In the genomic region with DNA sequence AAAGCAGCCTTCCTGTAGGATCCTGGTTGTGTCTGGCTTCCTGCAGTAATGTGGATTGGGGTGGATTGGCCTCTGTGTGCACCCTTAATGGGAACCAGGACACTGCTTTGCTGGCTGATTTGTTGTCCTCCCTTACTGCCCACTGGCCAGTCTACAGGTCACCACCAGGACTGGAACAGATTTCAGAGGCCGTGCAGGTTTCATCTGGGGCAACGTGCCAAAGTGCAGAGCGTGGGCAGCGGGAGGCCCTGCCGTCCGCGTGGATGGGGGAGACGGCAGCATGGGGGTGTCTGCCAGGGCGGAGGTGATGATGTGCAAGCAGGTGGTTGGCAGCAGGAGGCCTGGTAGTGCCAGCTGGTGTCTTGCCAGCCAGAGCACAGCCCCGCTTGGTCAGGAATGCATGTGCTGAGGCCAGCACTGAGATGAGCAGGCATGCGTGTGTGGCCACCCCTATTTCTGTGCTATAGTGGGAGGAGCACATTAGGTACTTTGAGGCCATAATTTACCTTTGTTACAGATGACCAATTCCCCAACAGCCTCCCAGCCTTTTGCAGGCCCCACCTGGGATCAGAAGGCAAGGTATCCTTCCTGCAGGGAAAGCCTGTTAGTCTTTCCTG, we compare ENCODE assay signal across 10 cellular contexts. TPM values are rescaled to one million over a fixed set of nuclear protein-coding genes. Genes with fewer than 3 reads are reported as not detected.
A peak's percentile ranks its signal among the peaks of the same experiment; 100 is the strongest.
DNase-seq lines count a peak whose midpoint lies in the region; ATAC-seq and TF ChIP-seq lines count a peak whose summit lies in the region.
"Had no signal": no experiment of that assay in that cellular context is flagged by ENCODE, and none has a peak within 500 bp of the region (broad histone marks: within the 10 kb centered on the region; RNA-seq: fewer than 3 reads in every experiment).

No MANE protein-coding gene starts in this region.

- H3K36me3 Mint-ChIP-seq in H9 (ENCODE audit: insufficient read depth in 1 of 3, low read depth in 3 of 3) = peaks cover 19 to 35% (median 35%) of the 10 kb centered on the region in 3 experiments

- H4K5ac ChIP-seq in H9 (ENCODE audit: insufficient read length, low read depth, low read length) = no peak overlapping the region

- no peak overlapping the region for H2AK5ac ChIP-seq in H9 (ENCODE audit: insufficient read length, low read length)

- ATAC-seq in heart left ventricle (peak; percentile 96 to 98 (median 96)), GM21526 (IDR thresholded peaks at IDR 0.05; ENCODE audit: low FRiP score, unreplicated experiment) (no peak), GM21576 (IDR thresholded peaks at IDR 0.05; ENCODE audit: unreplicated experiment) (no peak)

- no peak overlapping the region for H2AFZ ChIP-seq in H9 (ENCODE audit: low read length)
- no peak overlapping the region for H2AFZ ChIP-seq in OCI-LY1 (ENCODE audit: low read length)
- H2AFZ ChIP-seq: hepatocyte had no signal

- no peak overlapping the region for H2BK120ac ChIP-seq in H9 (ENCODE audit: low read depth, low read length, poor library complexity, severe bottlenecking)

- H3K4me1 ChIP-seq in H9 (ENCODE audit: insufficient read depth, low read length) = peaks cover 2% of the 10 kb centered on the region; the same call in 1 of the 2 replicates
- H3K4me1 ChIP-seq in OCI-LY1 (ENCODE audit: insufficient read depth, low read length, severe bottlenecking) = peaks cover 91% of the 10 kb centered on the region
- peaks cover 0 to 37% (median 24%) of the 10 kb centered on the region in 12 donors for H3K4me1 ChIP-seq in heart left ventricle

- H3T11ph ChIP-seq in H9 (ENCODE audit: low read length) = no peak overlapping the region

- H2BK12ac ChIP-seq in H9 (ENCODE audit: insufficient read length, low read depth, low read length) = no peak overlapping the region

- no peak overlapping the region for H3K4ac ChIP-seq in H9 (ENCODE audit: low read depth, low read length)

- TF ChIP-seq POLR2A in heart left ventricle (IDR thresholded peaks at IDR 0.05) = no peak

- no peak overlapping the region for H4K8ac ChIP-seq in H9 (replicated peaks; ENCODE audit: insufficient read length, low read depth, low read length)

- no peak overlapping the region for H2BK15ac ChIP-seq in H9 (ENCODE audit: low read depth, low read length)

- H3K27ac Mint-ChIP-seq in H9 = peak overlapping the region; percentile 83 to 95 (median 86); a peak in 5 of 7 replicates

- H3K23ac ChIP-seq in H9 (ENCODE audit: insufficient read length, low read depth, low read length) = no peak overlapping the region

- no peaks in the 10 kb centered on the region for H3K27me3 Mint-ChIP-seq in H9 (ENCODE audit: low read depth)

- H3K79me2 ChIP-seq in H9 (ENCODE audit: insufficient read depth, low read length) = peaks cover 30% of the 10 kb centered on the region; the same call in 1 of the 2 replicates
- peaks cover 44% of the 10 kb centered on the region for H3K79me2 ChIP-seq in OCI-LY1 (ENCODE audit: insufficient read depth, low read length)

- no peaks in the 10 kb centered on the region for H3K9me3 Mint-ChIP-seq in H9

- DNase-seq in H9 (no peak), heart left ventricle (peak; percentile 83 to 93 (median 88)), retinal pigment epithelial cell (ENCODE audit: low read depth) (peak; percentile 65), SHP77 treated with DMSO at 0.1 percent for 48 hours (lab: John Stamatoyannopoulos, UW) (no peak), OCI-M1 (lab: John Stamatoyannopoulos, UW) (no peak)
- DNase-seq: occipital lobe had no signal

- H4K20me1 ChIP-seq in H9 (ENCODE audit: control insufficient read depth, insufficient read depth, insufficient read length) (no peaks in the 10 kb centered on the region), OCI-LY1 (ENCODE audit: insufficient read depth, low read length) (no peaks in the 10 kb centered on the region)

- no peak overlapping the region for H3K4me3 ChIP-seq in OCI-LY1 (ENCODE audit: low read depth, low read length, poor library complexity, severe bottlenecking)
- no peak overlapping the region for H3K4me3 ChIP-seq in heart left ventricle
- H3K4me3 ChIP-seq in retinal pigment epithelial cell (ENCODE audit: low read length) = no peak overlapping the region
- H3K4me3 ChIP-seq: hepatocyte had no signal

- H3K18ac ChIP-seq in H9 (ENCODE audit: insufficient read length, low read depth, low read length) = no peak overlapping the region

- H2BK20ac ChIP-seq in H9 (ENCODE audit: low read depth, low read length, poor library complexity, severe bottlenecking) = no peak overlapping the region

- no peaks in the 10 kb centered on the region for H3K9me3 ChIP-seq in H9 (ENCODE audit: control insufficient read depth, low read depth, low read length)
- no peaks in the 10 kb centered on the region for H3K9me3 ChIP-seq in OCI-LY1 (ENCODE audit: low read length)
- no peaks in the 10 kb centered on the region for H3K9me3 ChIP-seq in heart left ventricle

- peaks cover 31 to 40% of the 10 kb centered on the region in 2 experiments for H3K4me1 Mint-ChIP-seq in H9

- H3K4me2 ChIP-seq in H9 (ENCODE audit: insufficient read depth, insufficient read length, low read length) = no peak overlapping the region
- peak overlapping the region; percentile 34; the same call in 1 of the 2 replicates for H3K4me2 ChIP-seq in OCI-LY1 (ENCODE audit: low read length)
- H3K4me2 ChIP-seq: hepatocyte had no signal

- no CpG with 5 or more reads among the region's 11 CpGs for whole genome bisulfite sequencing in H9 (ENCODE audit: extremely low coverage, insufficient read length, low lambda C conversion rate)
- WGBS in heart left ventricle, 4 donors = 44 to 57% (median 52%) methylated on average over 3 to 11 of the region's 11 CpGs

- H3K9me2 ChIP-seq in OCI-LY1 (ENCODE audit: low read depth, low read length) = no peaks in the 10 kb centered on the region

- no peak overlapping the region for H3K27ac ChIP-seq in H9 (ENCODE audit: insufficient read length, low read depth, low read length)
- peak overlapping the region; percentile 56 for H3K27ac ChIP-seq in OCI-LY1 (ENCODE audit: low read depth, low read length, poor library complexity, severe bottlenecking)
- H3K27ac ChIP-seq in heart left ventricle = peak overlapping the region in 7 of 12 donors; percentile 15 to 69 (median 46)
- H3K27ac ChIP-seq: hepatocyte had no signal

- no peak overlapping the region for H3K4me3 Mint-ChIP-seq in H9

- H3K79me1 ChIP-seq in H9 (ENCODE audit: insufficient read depth, low read depth, low read length, poor library complexity, severe bottlenecking) = no peaks in the 10 kb centered on the region

- no peaks in the 10 kb centered on the region for H3K23me2 ChIP-seq in H9 (ENCODE audit: insufficient read length, low read depth, low read length, poor library complexity, severe bottlenecking)

- H2BK5ac ChIP-seq in H9 (ENCODE audit: insufficient read length, low read length) = no peak overlapping the region

- no peak overlapping the region for H3K56ac ChIP-seq in H9 (ENCODE audit: insufficient read length, low read depth, low read length)

- H3F3A ChIP-seq in OCI-LY1 (ENCODE audit: insufficient read depth, low read length) = peaks cover 8% of the 10 kb centered on the region; the same call in 1 of the 2 replicates

- TF ChIP-seq CTCF in H9 (conservative IDR thresholded peaks at IDR 0.05) (no peak), OCI-LY1 (IDR thresholded peaks at IDR 0.05; ENCODE audit: low read length) (no peak), heart left ventricle (IDR thresholded peaks at IDR 0.05) (no peak), retinal pigment epithelial cell (conservative IDR thresholded peaks at IDR 0.05; ENCODE audit: low read depth, low read length) (no peak)

- intact Hi-C loops in heart left ventricle (cut with DNase I) = no loop called here

- H3K9ac ChIP-seq in H9 (ENCODE audit: extremely low read depth, insufficient read length, low read length) (no peak overlapping the region), OCI-LY1 (ENCODE audit: low read length) (peak overlapping the region; percentile 38; the same call in 1 of the 2 replicates)

- H3K27me3 ChIP-seq in H9 (ENCODE audit: insufficient read depth, low read length) = no peaks in the 10 kb centered on the region
- H3K27me3 ChIP-seq in OCI-LY1 (ENCODE audit: insufficient read depth, low read length) = no peaks in the 10 kb centered on the region
- H3K27me3 ChIP-seq in heart left ventricle = no peaks in the 10 kb centered on the region
- H3K27me3 ChIP-seq: hepatocyte had no signal

- H3K36me3 ChIP-seq in OCI-LY1 (ENCODE audit: insufficient read depth, low read length) = peaks cover 46% of the 10 kb centered on the region; the same call in 1 of the 2 replicates
- H3K36me3 ChIP-seq in heart left ventricle = peaks cover 0 to 9% (median 0%) of the 10 kb centered on the region in 9 donors

- no peak overlapping the region for H3K14ac ChIP-seq in H9 (ENCODE audit: insufficient read depth, low read length)

- H4K91ac ChIP-seq in H9 (ENCODE audit: insufficient read length, low read depth, low read length) = no peak overlapping the region

RNA-seq across cellular contexts. Expression of gene BCR, which starts 24.3 kb away (rescaled TPM):
- total RNA-seq in H9 (2021) = 77.0 and 81.6 TPM in 2 replicates
- total RNA-seq in heart left ventricle = 10 to 100 TPM; 24.0 to 51.1 (median 29.3) TPM
- polyA plus RNA-seq in heart left ventricle = 10 to 100 TPM; 12.6 to 22.4 TPM

RNA-seq across cellular contexts. Expression of gene RAB36, which starts 59.4 kb away (rescaled TPM):
- 0.92 and 1.4 TPM in 2 replicates for total RNA-seq in H9 (2021)
- 1 to 10 TPM in 2 of 9 donors, under 1 TPM in 7; 0.25 to 3.2 (median 0.54) TPM for total RNA-seq in heart left ventricle
- polyA plus RNA-seq in heart left ventricle = under 1 TPM; 0.11 to 0.55 TPM

Comparison
In these comparisons a context has a peak if more than half of its experiments do, and no peak if none do; other contexts are left out.
1. DNase-seq: peak in heart left ventricle (5 of 5) and retinal pigment epithelial cell (single experiment); none in H9 (single experiment), SHP77 treated with DMSO at 0.1 percent for 48 hours (single experiment) and OCI-M1 (single experiment).
2. ATAC-seq: peak in heart left ventricle (4 of 4); none in GM21526 (single experiment) and GM21576 (single experiment).